1 cellular context compared by ENCODE assay signal in genomic region chr5:37272564-37272963, GRCh38.
TF ChIP-seq lines count a peak whose summit lies in the region.

No MANE protein-coding gene starts in this region.

TF ChIP-seq in GM23338, 12 proteins besides CTCF, POLR2A, EP300 and RAD21 (continued from another document):
- TF ChIP-seq ETS1 (IDR thresholded peaks at IDR 0.05): no peak
- no peak for TF ChIP-seq CREB1 (CRISPR knock-in tag; IDR thresholded peaks at IDR 0.05; ENCODE audit: low read depth)
- TF ChIP-seq STAT1 (IDR thresholded peaks at IDR 0.05; ENCODE audit: unreplicated experiment): no peak
- no peak for TF ChIP-seq EZH2 (IDR thresholded peaks at IDR 0.05; ENCODE audit: low read depth, unreplicated experiment)
- TF ChIP-seq POLR2AphosphoS5 (IDR thresholded peaks at IDR 0.05; ENCODE audit: low read depth): no peak
- no peak for TF ChIP-seq ZNF331 (CRISPR knock-in tag; IDR thresholded peaks at IDR 0.05; ENCODE audit: low read depth)
- TF ChIP-seq JUNB (IDR thresholded peaks at IDR 0.05; ENCODE audit: unreplicated experiment): no peak
- no peak for TF ChIP-seq NANOG (IDR thresholded peaks at IDR 0.05; ENCODE audit: borderline replicate concordance)
- TF ChIP-seq, protein P1, sequence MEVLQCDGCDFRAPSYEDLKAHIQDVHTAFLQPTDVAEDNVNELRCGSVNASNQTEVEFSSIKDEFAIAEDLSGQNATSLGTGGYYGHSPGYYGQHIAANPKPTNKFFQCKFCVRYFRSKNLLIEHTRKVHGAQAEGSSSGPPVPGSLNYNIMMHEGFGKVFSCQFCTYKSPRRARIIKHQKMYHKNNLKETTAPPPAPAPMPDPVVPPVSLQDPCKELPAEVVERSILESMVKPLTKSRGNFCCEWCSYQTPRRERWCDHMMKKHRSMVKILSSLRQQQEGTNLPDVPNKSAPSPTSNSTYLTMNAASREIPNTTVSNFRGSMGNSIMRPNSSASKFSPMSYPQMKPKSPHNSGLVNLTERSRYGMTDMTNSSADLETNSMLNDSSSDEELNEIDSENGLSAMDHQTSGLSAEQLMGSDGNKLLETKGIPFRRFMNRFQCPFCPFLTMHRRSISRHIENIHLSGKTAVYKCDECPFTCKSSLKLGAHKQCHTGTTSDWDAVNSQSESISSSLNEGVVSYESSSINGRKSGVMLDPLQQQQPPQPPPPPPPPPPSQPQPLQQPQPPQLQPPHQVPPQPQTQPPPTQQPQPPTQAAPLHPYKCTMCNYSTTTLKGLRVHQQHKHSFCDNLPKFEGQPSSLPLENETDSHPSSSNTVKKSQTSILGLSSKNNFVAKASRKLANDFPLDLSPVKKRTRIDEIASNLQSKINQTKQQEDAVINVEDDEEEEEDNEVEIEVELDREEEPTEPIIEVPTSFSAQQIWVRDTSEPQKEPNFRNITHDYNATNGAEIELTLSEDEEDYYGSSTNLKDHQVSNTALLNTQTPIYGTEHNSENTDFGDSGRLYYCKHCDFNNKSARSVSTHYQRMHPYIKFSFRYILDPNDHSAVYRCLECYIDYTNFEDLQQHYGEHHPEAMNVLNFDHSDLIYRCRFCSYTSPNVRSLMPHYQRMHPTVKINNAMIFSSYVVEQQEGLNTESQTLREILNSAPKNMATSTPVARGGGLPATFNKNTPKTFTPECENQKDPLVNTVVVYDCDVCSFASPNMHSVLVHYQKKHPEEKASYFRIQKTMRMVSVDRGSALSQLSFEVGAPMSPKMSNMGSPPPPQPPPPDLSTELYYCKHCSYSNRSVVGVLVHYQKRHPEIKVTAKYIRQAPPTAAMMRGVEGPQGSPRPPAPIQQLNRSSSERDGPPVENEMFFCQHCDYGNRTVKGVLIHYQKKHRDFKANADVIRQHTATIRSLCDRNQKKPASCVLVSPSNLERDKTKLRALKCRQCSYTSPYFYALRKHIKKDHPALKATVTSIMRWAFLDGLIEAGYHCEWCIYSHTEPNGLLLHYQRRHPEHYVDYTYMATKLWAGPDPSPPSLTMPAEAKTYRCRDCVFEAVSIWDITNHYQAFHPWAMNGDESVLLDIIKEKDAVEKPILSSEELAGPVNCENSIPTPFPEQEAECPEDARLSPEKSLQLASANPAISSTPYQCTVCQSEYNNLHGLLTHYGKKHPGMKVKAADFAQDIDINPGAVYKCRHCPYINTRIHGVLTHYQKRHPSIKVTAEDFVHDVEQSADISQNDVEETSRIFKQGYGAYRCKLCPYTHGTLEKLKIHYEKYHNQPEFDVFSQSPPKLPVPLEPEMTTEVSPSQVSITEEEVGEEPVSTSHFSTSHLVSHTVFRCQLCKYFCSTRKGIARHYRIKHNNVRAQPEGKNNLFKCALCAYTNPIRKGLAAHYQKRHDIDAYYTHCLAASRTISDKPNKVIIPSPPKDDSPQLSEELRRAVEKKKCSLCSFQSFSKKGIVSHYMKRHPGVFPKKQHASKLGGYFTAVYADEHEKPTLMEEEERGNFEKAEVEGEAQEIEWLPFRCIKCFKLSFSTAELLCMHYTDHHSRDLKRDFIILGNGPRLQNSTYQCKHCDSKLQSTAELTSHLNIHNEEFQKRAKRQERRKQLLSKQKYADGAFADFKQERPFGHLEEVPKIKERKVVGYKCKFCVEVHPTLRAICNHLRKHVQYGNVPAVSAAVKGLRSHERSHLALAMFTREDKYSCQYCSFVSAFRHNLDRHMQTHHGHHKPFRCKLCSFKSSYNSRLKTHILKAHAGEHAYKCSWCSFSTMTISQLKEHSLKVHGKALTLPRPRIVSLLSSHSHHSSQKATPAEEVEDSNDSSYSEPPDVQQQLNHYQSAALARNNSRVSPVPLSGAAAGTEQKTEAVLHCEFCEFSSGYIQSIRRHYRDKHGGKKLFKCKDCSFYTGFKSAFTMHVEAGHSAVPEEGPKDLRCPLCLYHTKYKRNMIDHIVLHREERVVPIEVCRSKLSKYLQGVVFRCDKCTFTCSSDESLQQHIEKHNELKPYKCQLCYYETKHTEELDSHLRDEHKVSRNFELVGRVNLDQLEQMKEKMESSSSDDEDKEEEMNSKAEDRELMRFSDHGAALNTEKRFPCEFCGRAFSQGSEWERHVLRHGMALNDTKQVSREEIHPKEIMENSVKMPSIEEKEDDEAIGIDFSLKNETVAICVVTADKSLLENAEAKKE (CRISPR knock-in tag; IDR thresholded peaks at IDR 0.05): no peak
